ENCODE assay signal across 22 cellular contexts in the genomic region with DNA sequence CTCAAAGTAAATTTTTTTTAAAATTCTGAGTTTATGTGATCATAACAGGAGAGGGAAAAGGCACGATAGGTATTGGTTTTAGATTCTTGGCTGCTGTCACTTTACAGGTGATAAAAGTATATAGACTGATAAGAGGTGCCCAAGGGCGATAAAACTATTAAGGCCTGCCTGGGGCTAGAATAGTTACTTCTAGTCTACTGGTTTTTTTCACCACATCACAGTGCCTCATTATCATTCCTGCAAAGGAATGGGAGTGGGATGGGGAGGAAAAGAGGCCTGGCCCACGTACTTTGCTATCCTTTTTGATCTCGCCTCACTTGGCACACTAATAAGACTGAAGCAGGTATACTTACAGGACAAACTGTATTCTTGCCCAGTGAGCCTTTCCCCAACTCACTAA. TPM values are rescaled to one million over a fixed set of nuclear protein-coding genes. Genes with fewer than 3 reads are reported as not detected.
A peak's percentile ranks its signal among the peaks of the same experiment; 100 is the strongest.
DNase-seq lines count a peak whose midpoint lies in the region; ATAC-seq, FAIRE-seq and TF ChIP-seq lines count a peak whose summit lies in the region.
"Had no signal": no experiment of that assay in that cellular context is flagged by ENCODE, and none has a peak within 500 bp of the region (broad histone marks: within the 10 kb centered on the region; RNA-seq: fewer than 3 reads in every experiment).

No MANE protein-coding gene starts in this region.

- ATAC-seq in K562 (no peak; the same call in 2 of the 3 replicates), GM21723 (IDR thresholded peaks at IDR 0.05; ENCODE audit: unreplicated experiment) (no peak), GM18520 (IDR thresholded peaks at IDR 0.05; ENCODE audit: unreplicated experiment) (no peak)
- ATAC-seq: left cardiac atrium had no signal

- H3K4me3 ChIP-seq in K562 (no peak overlapping the region), small intestine (ENCODE audit: low read depth in 1 of 2, low read length in 2 of 2) (no peak overlapping the region)
- H3K4me3 ChIP-seq: MG63 had no signal

- 43% methylated on average over 4 of the region's 4 CpGs for WGBS in K562 (ENCODE audit: insufficient coverage, low coverage, missing lambda C conversion rate)
- 24 to 47% (median 29%) methylated on average over 4 of the region's 4 CpGs for WGBS in small intestine, 3 donors

- no peaks in the 10 kb centered on the region for H3K9me1 ChIP-seq in K562 (ENCODE audit: control insufficient read depth, insufficient read depth, low read length)

- peaks cover 3% of the 10 kb centered on the region in 2 experiments; a peak in 2 of 5 replicates for H3K4me1 ChIP-seq in K562 (replicated peaks in 1 of 2; ENCODE audit: control insufficient read depth in 2 of 2, insufficient read depth in 2 of 2, low read length in 2 of 2)
- H3K4me1 ChIP-seq in small intestine (ENCODE audit: control insufficient read depth in 2 of 2, insufficient read depth in 1 of 2, low read depth in 1 of 2, low read length in 1 of 2) = no peaks in the 10 kb centered on the region

- H3K9me3 Mint-ChIP-seq in activated naive CD4-positive, alpha-beta T cell treated with anti-CD3 and anti-CD28 coated beads for 36 hours = no peaks in the 10 kb centered on the region
- H3K9me3 Mint-ChIP-seq: neural crest cell had no signal

- H3K4me1 Mint-ChIP-seq in activated naive CD4-positive, alpha-beta T cell treated with anti-CD3 and anti-CD28 coated beads for 36 hours (ENCODE audit: low read depth) = peaks cover 20% of the 10 kb centered on the region

- H3K36me3 ChIP-seq in K562 (ENCODE audit: control insufficient read depth, insufficient read depth, low read length) (no peaks in the 10 kb centered on the region), small intestine (ENCODE audit: control insufficient read depth in 2 of 2, insufficient read depth in 2 of 2, low read length in 2 of 2) (no peaks in the 10 kb centered on the region)
- H3K36me3 ChIP-seq: MG63 had no signal

- FAIRE-seq in HTR-8/SVneo (lab: Jason Lieb, UNC) (peak; percentile 63), K562 (lab: Jason Lieb, UNC) (no peak), small intestine (lab: Jason Lieb, UNC) (no peak)

- H2AFZ ChIP-seq in K562 (ENCODE audit: low read depth, low read length) = peak overlapping the region; percentile 88

- peak overlapping the region in 1 of 2 experiments; percentile 84; a peak in 2 of 4 replicates for H3K9ac ChIP-seq in K562 (ENCODE audit: insufficient read depth in 1 of 2, low read depth in 2 of 2, low read length in 2 of 2)
- H3K9ac ChIP-seq: SK-N-SH had no signal

- TF ChIP-seq EP300 in K562 (IDR thresholded peaks at IDR 0.05; ENCODE audit: low read length) = no peak

- no peaks in the 10 kb centered on the region for H3K36me3 Mint-ChIP-seq in activated naive CD4-positive, alpha-beta T cell treated with anti-CD3 and anti-CD28 coated beads for 36 hours (ENCODE audit: low read depth)

- peak overlapping the region; percentile 82 for H3K4me2 ChIP-seq in K562 (ENCODE audit: insufficient read depth, low read length)
- H3K4me2 ChIP-seq: SK-N-SH had no signal

- intact Hi-C loops in activated naive CD4-positive, alpha-beta T cell treated with anti-CD3 and anti-CD28 coated beads for 36 hours (cut with micrococcal nuclease) = no loop called here
- intact Hi-C loops in K562 (cut with micrococcal nuclease) = loop anchor here (5.0 kb wide), 1 partner anchor 47 kb away; a partner anchor contains a TSS

- POLR2A ChIA-PET in K562 (lab: Yijun Ruan, JAX) = no interaction called here

- TF ChIP-seq RAD21 in K562 (CRISPR knock-in tag; conservative IDR thresholded peaks at IDR 0.05 in 1 of 2, IDR thresholded peaks at IDR 0.05 in 1 of 2) = no peak

- peak overlapping the region; percentile 97 for H3K27ac Mint-ChIP-seq in activated naive CD4-positive, alpha-beta T cell treated with anti-CD3 and anti-CD28 coated beads for 36 hours

- BruUV-seq in K562 (replicated peaks; lab: Mats Ljungman, UMichigan) = no TSS peak

- H3K27me3 ChIP-seq in K562 (ENCODE audit: control insufficient read depth in 2 of 2, insufficient read depth in 2 of 2, low read length in 2 of 2) = no peaks in the 10 kb centered on the region
- H3K27me3 ChIP-seq in small intestine (ENCODE audit: control insufficient read depth in 2 of 2, insufficient read depth in 2 of 2, low read length in 2 of 2) = no peaks in the 10 kb centered on the region
- H3K27me3 ChIP-seq: MG63 had no signal

- H3K79me2 ChIP-seq in K562 (ENCODE audit: control insufficient read depth, insufficient read depth, low read length) = peaks cover 2% of the 10 kb centered on the region; the same call in 1 of the 3 replicates

- no peak for TF ChIP-seq POLR2A in K562 (conservative IDR thresholded peaks at IDR 0.05)

- DNase-seq in activated naive CD4-positive, alpha-beta T cell treated with anti-CD3 and anti-CD28 coated beads for 36 hours = no peak
- DNase-seq in activated naive CD4-positive, alpha-beta T cell treated with anti-CD3 and anti-CD28 coated beads, Interleukin-2, amount 50 U/mL, for 16 hours = no peak
- DNase-seq in HTR-8/SVneo (ENCODE audit: insufficient read length, low spot score) (no peak), K562 (ENCODE audit: extremely low read depth in 1 of 4, low spot score in 3 of 4) (peak in 1 of 4 experiments; percentile 12), small intestine (peak; percentile 17)
- DNase-seq in activated T-cell treated with anti-CD3 and anti-CD28 coated beads, Interleukin-2, amount 50 U/mL, for 1 hour = no peak
- DNase-seq: activated T-cell treated with anti-CD3 and anti-CD28 coated beads for 4 hours; cortex of kidney; DMS79 treated with DMSO at 0.1 percent for 48 hours; glutamatergic neuron; left cardiac atrium; MG63; NCI-H1436 treated with DMSO at 0.1 percent for 48 hours; NCI-H2171; NCI-H526; SK-N-SH; stimulated activated naive CD4-positive, alpha-beta T cell treated with Interleukin-2 at 50 U/mL for 16 hours had no signal

- no peaks in the 10 kb centered on the region for H3K27me3 Mint-ChIP-seq in activated naive CD4-positive, alpha-beta T cell treated with anti-CD3 and anti-CD28 coated beads for 36 hours (ENCODE audit: low read depth)

- H4K20me1 ChIP-seq in K562 (replicated peaks; ENCODE audit: control insufficient read depth, insufficient read depth, low read length) = no peaks in the 10 kb centered on the region

- H3K4me3 Mint-ChIP-seq in activated naive CD4-positive, alpha-beta T cell treated with anti-CD3 and anti-CD28 coated beads for 36 hours = no peak overlapping the region
- H3K4me3 Mint-ChIP-seq: neural crest cell had no signal

- no peak for TF ChIP-seq CTCF in K562 (IDR thresholded peaks at IDR 0.05 in 2 of 3, conservative IDR thresholded peaks at IDR 0.05 in 1 of 3; ENCODE audit: insufficient read depth in 2 of 3, low read depth in 1 of 3, low read length in 3 of 3)

- CTCF ChIA-PET in activated naive CD4-positive, alpha-beta T cell treated with anti-CD3 and anti-CD28 coated beads for 36 hours (lab: Charles Lee) = interaction anchor here (0.5 to 0.8 kb wide), 3 partner anchors 14 to 96 kb away, joined by 3 read pairs; no protein-coding TSS in a partner anchor
- CTCF ChIA-PET in K562 (lab: Yijun Ruan, JAX; ENCODE audit: low intra/inter-chr PET ratio) = interaction anchor here (0.6 kb wide), 1 partner anchor 365 kb away, joined by 3 read pairs; no protein-coding TSS in a partner anchor

- in situ Hi-C loops in K562 (cut with MboI) = no loop called here

- H3K9me3 ChIP-seq in K562 (replicated peaks; ENCODE audit: control insufficient read depth, insufficient read depth, low read depth, low read length) (no peaks in the 10 kb centered on the region), small intestine (ENCODE audit: control insufficient read depth, low read depth) (no peaks in the 10 kb centered on the region)
- H3K9me3 ChIP-seq: MG63, SK-N-SH had no signal

- H3K27ac ChIP-seq in K562 (ENCODE audit: extremely low read depth, low read depth, low read length) = peak overlapping the region; percentile 86
- H3K27ac ChIP-seq in small intestine (ENCODE audit: low read depth in 1 of 2, low read length in 1 of 2) = no peak overlapping the region
- H3K27ac ChIP-seq: RWPE1 had no signal

RNA-seq across cellular contexts. Expression of a gene that starts 46.6 kb away (rescaled TPM):
- under 1 TPM in 1 of 2 experiments, not detected in 1; 0.20 TPM for total RNA-seq in activated naive CD4-positive, alpha-beta T cell treated with anti-CD3 and anti-CD28 coated beads for 36 hours
- not detected in 2 replicates for total RNA-seq in K562 (2011; cell fraction: chromatin; rRNA removed; ENCODE audit: low replicate concordance)
- not detected in 2 replicates for total RNA-seq in K562 (2011; cell fraction: nucleolus; rRNA removed)
- total RNA-seq in K562 (2011; cell fraction: nucleoplasm; rRNA removed) = not detected in 2 replicates
- total RNA-seq in K562 (2014; rRNA removed) = 0.12 and 0.27 TPM in 2 replicates
- 0.13 and 0.15 TPM in 2 replicates for total RNA-seq in K562 (2014; rRNA removed; fragmentation: Illumina TruSeq; extraction: Trizol)
- total RNA-seq in K562 (2015; rRNA removed; fragmentation: Illumina TruSeq; extraction: Trizol) = 0.25 TPM in 1 of 2 replicates, not detected in the other
- total RNA-seq in K562 (2021) = 0.25 TPM in 1 of 2 replicates, not detected in the other
- polyA plus RNA-seq in K562 (2011; rRNA removed) = 0.11 and 0.17 TPM in 2 replicates
- 0.12 TPM in 1 of 2 replicates, not detected in the other for polyA plus RNA-seq in K562 (2011; cell fraction: cytosol; rRNA removed)
- not detected in 2 replicates for polyA plus RNA-seq in K562 (2011; cell fraction: nucleus; rRNA removed)
- 0.08 TPM in 1 of 2 replicates, not detected in the other for polyA plus RNA-seq in K562 (2012)
- not detected in 2 replicates for polyA plus RNA-seq in K562 (2014; fragmentation: Illumina TruSeq; extraction: Trizol)
- polyA plus RNA-seq in K562 (2014; fragmentation: Nextera tagmentation; extraction: Ambion mirVana) = under 1 TPM; 0.10 to 0.13 TPM
- polyA plus RNA-seq in K562 (2014; rRNA removed) = 0.26 TPM in 1 of 2 replicates, not detected in the other
- polyA minus RNA-seq in K562 (2011; rRNA and poly(A)+ RNA removed) = 0.11 TPM in 1 of 2 replicates, not detected in the other
- not detected in 2 replicates for polyA minus RNA-seq in K562 (2011; cell fraction: cytosol; rRNA and poly(A)+ RNA removed)
- not detected in 2 replicates for polyA minus RNA-seq in K562 (2011; cell fraction: nucleus; rRNA and poly(A)+ RNA removed)
- polyA plus RNA-seq in small intestine = under 1 TPM in 2 of 3 donors, not detected in 1; 0.04 to 0.54 TPM
- total RNA-seq: fibroblast of lung had no signal
- polyA plus RNA-seq: fibroblast of lung, SK-N-SH had no signal

RNA-seq across cellular contexts. Expression of a gene that starts 46.7 kb away (rescaled TPM):
- total RNA-seq in activated naive CD4-positive, alpha-beta T cell treated with anti-CD3 and anti-CD28 coated beads for 36 hours = 10 to 100 TPM; 41.3 to 49.5 TPM
- total RNA-seq in K562 (2011; cell fraction: chromatin; rRNA removed; ENCODE audit: low replicate concordance) = 16.2 and 19.7 TPM in 2 replicates
- total RNA-seq in K562 (2011; cell fraction: nucleolus; rRNA removed) = 11.2 and 12.5 TPM in 2 replicates
- 18.0 and 23.3 TPM in 2 replicates for total RNA-seq in K562 (2011; cell fraction: nucleoplasm; rRNA removed)
- total RNA-seq in K562 (2014; rRNA removed) = 37.3 and 43.7 TPM in 2 replicates
- 60.8 and 64.4 TPM in 2 replicates for total RNA-seq in K562 (2014; rRNA removed; fragmentation: Illumina TruSeq; extraction: Trizol)
- 56.9 and 59.7 TPM in 2 replicates for total RNA-seq in K562 (2015; rRNA removed; fragmentation: Illumina TruSeq; extraction: Trizol)
- 59.8 and 63.9 TPM in 2 replicates for total RNA-seq in K562 (2021)
- polyA plus RNA-seq in K562 (2011; rRNA removed) = 55.2 and 67.3 TPM in 2 replicates
- 34.2 and 35.9 TPM in 2 replicates for polyA plus RNA-seq in K562 (2011; cell fraction: cytosol; rRNA removed)
- polyA plus RNA-seq in K562 (2011; cell fraction: nucleus; rRNA removed) = 9.4 and 13.6 TPM in 2 replicates
- polyA plus RNA-seq in K562 (2012) = 78.6 and 89.2 TPM in 2 replicates
- 62.9 and 72.0 TPM in 2 replicates for polyA plus RNA-seq in K562 (2014; fragmentation: Illumina TruSeq; extraction: Trizol)
- 10 to 100 TPM; 46.5 to 76.4 TPM for polyA plus RNA-seq in K562 (2014; fragmentation: Nextera tagmentation; extraction: Ambion mirVana)
- 58.9 and 63.6 TPM in 2 replicates for polyA plus RNA-seq in K562 (2014; rRNA removed)
- polyA minus RNA-seq in K562 (2011; rRNA and poly(A)+ RNA removed) = 30.1 and 34.1 TPM in 2 replicates
- 4.8 and 11.5 TPM in 2 replicates for polyA minus RNA-seq in K562 (2011; cell fraction: cytosol; rRNA and poly(A)+ RNA removed)
- polyA minus RNA-seq in K562 (2011; cell fraction: nucleus; rRNA and poly(A)+ RNA removed) = 6.3 and 8.2 TPM in 2 replicates
- polyA plus RNA-seq in small intestine = 10 to 100 TPM; 15.7 to 30.2 (median 28.6) TPM
